ENCODE assay signal across 1 cellular context in the genomic region with DNA sequence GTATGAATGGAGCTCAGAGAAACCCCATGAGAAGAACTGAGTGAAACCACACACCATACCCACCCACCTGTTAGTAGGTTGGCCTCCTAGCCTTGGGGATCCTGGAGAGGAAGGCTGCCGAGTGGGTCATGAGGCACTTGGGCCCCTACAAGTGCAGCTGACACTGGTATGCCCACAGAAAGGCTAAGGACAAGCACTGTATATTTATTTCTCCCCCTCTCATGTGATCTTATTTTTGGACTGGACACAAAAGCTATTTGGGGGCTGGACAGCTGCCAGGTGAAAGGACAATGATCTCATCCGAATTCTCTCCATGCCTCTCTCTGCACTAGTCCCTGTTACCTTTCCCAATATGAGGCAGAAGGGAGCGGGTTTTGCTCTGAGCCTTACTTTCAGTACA.
TF ChIP-seq lines count a peak whose summit lies in the region.

No MANE protein-coding gene starts in this region.

TF ChIP-seq in GM23338, 12 proteins besides CTCF, POLR2A, EP300 and RAD21 (continued from another document):
- TF ChIP-seq, protein P1, sequence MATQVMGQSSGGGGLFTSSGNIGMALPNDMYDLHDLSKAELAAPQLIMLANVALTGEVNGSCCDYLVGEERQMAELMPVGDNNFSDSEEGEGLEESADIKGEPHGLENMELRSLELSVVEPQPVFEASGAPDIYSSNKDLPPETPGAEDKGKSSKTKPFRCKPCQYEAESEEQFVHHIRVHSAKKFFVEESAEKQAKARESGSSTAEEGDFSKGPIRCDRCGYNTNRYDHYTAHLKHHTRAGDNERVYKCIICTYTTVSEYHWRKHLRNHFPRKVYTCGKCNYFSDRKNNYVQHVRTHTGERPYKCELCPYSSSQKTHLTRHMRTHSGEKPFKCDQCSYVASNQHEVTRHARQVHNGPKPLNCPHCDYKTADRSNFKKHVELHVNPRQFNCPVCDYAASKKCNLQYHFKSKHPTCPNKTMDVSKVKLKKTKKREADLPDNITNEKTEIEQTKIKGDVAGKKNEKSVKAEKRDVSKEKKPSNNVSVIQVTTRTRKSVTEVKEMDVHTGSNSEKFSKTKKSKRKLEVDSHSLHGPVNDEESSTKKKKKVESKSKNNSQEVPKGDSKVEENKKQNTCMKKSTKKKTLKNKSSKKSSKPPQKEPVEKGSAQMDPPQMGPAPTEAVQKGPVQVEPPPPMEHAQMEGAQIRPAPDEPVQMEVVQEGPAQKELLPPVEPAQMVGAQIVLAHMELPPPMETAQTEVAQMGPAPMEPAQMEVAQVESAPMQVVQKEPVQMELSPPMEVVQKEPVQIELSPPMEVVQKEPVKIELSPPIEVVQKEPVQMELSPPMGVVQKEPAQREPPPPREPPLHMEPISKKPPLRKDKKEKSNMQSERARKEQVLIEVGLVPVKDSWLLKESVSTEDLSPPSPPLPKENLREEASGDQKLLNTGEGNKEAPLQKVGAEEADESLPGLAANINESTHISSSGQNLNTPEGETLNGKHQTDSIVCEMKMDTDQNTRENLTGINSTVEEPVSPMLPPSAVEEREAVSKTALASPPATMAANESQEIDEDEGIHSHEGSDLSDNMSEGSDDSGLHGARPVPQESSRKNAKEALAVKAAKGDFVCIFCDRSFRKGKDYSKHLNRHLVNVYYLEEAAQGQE (IDR thresholded peaks at IDR 0.05; ENCODE audit: unreplicated experiment), result no peak
- TF ChIP-seq ZNF331 (CRISPR knock-in tag; IDR thresholded peaks at IDR 0.05; ENCODE audit: low read depth) (no peak), POLR2AphosphoS5 (IDR thresholded peaks at IDR 0.05; ENCODE audit: low read depth) (no peak), ZNF114 (CRISPR knock-in tag; IDR thresholded peaks at IDR 0.05) (no peak), STAT1 (IDR thresholded peaks at IDR 0.05; ENCODE audit: unreplicated experiment) (no peak), JUNB (IDR thresholded peaks at IDR 0.05; ENCODE audit: unreplicated experiment) (no peak), EZH2 (IDR thresholded peaks at IDR 0.05; ENCODE audit: low read depth, unreplicated experiment) (no peak)
- TF ChIP-seq, protein P2, sequence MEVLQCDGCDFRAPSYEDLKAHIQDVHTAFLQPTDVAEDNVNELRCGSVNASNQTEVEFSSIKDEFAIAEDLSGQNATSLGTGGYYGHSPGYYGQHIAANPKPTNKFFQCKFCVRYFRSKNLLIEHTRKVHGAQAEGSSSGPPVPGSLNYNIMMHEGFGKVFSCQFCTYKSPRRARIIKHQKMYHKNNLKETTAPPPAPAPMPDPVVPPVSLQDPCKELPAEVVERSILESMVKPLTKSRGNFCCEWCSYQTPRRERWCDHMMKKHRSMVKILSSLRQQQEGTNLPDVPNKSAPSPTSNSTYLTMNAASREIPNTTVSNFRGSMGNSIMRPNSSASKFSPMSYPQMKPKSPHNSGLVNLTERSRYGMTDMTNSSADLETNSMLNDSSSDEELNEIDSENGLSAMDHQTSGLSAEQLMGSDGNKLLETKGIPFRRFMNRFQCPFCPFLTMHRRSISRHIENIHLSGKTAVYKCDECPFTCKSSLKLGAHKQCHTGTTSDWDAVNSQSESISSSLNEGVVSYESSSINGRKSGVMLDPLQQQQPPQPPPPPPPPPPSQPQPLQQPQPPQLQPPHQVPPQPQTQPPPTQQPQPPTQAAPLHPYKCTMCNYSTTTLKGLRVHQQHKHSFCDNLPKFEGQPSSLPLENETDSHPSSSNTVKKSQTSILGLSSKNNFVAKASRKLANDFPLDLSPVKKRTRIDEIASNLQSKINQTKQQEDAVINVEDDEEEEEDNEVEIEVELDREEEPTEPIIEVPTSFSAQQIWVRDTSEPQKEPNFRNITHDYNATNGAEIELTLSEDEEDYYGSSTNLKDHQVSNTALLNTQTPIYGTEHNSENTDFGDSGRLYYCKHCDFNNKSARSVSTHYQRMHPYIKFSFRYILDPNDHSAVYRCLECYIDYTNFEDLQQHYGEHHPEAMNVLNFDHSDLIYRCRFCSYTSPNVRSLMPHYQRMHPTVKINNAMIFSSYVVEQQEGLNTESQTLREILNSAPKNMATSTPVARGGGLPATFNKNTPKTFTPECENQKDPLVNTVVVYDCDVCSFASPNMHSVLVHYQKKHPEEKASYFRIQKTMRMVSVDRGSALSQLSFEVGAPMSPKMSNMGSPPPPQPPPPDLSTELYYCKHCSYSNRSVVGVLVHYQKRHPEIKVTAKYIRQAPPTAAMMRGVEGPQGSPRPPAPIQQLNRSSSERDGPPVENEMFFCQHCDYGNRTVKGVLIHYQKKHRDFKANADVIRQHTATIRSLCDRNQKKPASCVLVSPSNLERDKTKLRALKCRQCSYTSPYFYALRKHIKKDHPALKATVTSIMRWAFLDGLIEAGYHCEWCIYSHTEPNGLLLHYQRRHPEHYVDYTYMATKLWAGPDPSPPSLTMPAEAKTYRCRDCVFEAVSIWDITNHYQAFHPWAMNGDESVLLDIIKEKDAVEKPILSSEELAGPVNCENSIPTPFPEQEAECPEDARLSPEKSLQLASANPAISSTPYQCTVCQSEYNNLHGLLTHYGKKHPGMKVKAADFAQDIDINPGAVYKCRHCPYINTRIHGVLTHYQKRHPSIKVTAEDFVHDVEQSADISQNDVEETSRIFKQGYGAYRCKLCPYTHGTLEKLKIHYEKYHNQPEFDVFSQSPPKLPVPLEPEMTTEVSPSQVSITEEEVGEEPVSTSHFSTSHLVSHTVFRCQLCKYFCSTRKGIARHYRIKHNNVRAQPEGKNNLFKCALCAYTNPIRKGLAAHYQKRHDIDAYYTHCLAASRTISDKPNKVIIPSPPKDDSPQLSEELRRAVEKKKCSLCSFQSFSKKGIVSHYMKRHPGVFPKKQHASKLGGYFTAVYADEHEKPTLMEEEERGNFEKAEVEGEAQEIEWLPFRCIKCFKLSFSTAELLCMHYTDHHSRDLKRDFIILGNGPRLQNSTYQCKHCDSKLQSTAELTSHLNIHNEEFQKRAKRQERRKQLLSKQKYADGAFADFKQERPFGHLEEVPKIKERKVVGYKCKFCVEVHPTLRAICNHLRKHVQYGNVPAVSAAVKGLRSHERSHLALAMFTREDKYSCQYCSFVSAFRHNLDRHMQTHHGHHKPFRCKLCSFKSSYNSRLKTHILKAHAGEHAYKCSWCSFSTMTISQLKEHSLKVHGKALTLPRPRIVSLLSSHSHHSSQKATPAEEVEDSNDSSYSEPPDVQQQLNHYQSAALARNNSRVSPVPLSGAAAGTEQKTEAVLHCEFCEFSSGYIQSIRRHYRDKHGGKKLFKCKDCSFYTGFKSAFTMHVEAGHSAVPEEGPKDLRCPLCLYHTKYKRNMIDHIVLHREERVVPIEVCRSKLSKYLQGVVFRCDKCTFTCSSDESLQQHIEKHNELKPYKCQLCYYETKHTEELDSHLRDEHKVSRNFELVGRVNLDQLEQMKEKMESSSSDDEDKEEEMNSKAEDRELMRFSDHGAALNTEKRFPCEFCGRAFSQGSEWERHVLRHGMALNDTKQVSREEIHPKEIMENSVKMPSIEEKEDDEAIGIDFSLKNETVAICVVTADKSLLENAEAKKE (CRISPR knock-in tag; IDR thresholded peaks at IDR 0.05), result no peak
- TF ChIP-seq, protein P3, sequence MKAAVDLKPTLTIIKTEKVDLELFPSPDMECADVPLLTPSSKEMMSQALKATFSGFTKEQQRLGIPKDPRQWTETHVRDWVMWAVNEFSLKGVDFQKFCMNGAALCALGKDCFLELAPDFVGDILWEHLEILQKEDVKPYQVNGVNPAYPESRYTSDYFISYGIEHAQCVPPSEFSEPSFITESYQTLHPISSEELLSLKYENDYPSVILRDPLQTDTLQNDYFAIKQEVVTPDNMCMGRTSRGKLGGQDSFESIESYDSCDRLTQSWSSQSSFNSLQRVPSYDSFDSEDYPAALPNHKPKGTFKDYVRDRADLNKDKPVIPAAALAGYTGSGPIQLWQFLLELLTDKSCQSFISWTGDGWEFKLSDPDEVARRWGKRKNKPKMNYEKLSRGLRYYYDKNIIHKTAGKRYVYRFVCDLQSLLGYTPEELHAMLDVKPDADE (IDR thresholded peaks at IDR 0.05), result no peak
TF ChIP-seq in GM23338: peak in this region for 0.
